ENCODE assay signal across 8 cellular contexts in genomic region chr11:64148200-64148916, GRCh38. TPM values are rescaled to one million over a fixed set of nuclear protein-coding genes. Genes with fewer than 3 reads are reported as not detected.
DNase-seq lines count a peak whose midpoint lies in the region; ATAC-seq and TF ChIP-seq lines count a peak whose summit lies in the region.

No MANE protein-coding gene starts in this region.

- H3K36me3 ChIP-seq in brain microvascular endothelial cell (replicated peaks): no peaks in the 10 kb centered on the region
- no peaks in the 10 kb centered on the region for H3K36me3 ChIP-seq in smooth muscle cell (ENCODE audit: low read depth)

- H3K4me3 ChIP-seq in GM12865 (ENCODE audit: low read depth, low read length): no peak overlapping the region
- H3K4me3 ChIP-seq in brain microvascular endothelial cell (ENCODE audit: low read depth, low read length): no peak overlapping the region
- H3K4me3 ChIP-seq in smooth muscle cell: no peak overlapping the region

- no peak overlapping the region for H2AFZ ChIP-seq in smooth muscle cell (ENCODE audit: low read depth)

- peak; percentile 73 for DNase-seq in GM12865 (ENCODE audit: low read depth)
- peak; percentile 40 to 43 for DNase-seq in NCI-H187 (lab: John Stamatoyannopoulos, UW)
- DNase-seq in brain microvascular endothelial cell: peak; percentile 66
- DNase-seq in iPS-NIHi7 (ENCODE audit: extremely low spot score): peak; percentile 84
- peak; percentile 54 for DNase-seq in smooth muscle cell (lab: John Stamatoyannopoulos, UW; ENCODE audit: unreplicated experiment)
- no peak for DNase-seq in mesenteric fat pad (ENCODE audit: low spot score)

- H3K9ac ChIP-seq in smooth muscle cell (ENCODE audit: low read depth): no peak overlapping the region

- ATAC-seq in HG03354 (IDR thresholded peaks at IDR 0.05; ENCODE audit: poor library complexity, severe bottlenecking, unreplicated experiment): no peak

- H3F3A ChIP-seq in smooth muscle cell (ENCODE audit: low read depth): no peaks in the 10 kb centered on the region

- in situ Hi-C loops in brain microvascular endothelial cell (cut with HindIII; ENCODE audit: low pct_ligation_motif_present, low sequenced_read_pairs): no loop called here

- H4K20me1 ChIP-seq in smooth muscle cell (ENCODE audit: low read depth): peaks cover 3% of the 10 kb centered on the region

- H3K27ac ChIP-seq in VCaP (peak overlapping the region; percentile 100), brain microvascular endothelial cell (no peak overlapping the region), smooth muscle cell (ENCODE audit: low read depth) (no peak overlapping the region)

- H3K79me2 ChIP-seq in smooth muscle cell (ENCODE audit: low read depth): no peaks in the 10 kb centered on the region

- no peaks in the 10 kb centered on the region for H3K4me1 ChIP-seq in smooth muscle cell (ENCODE audit: low read depth)

- WGBS in smooth muscle cell (ENCODE audit: low lambda C conversion rate): 40% methylated on average over 18 of the region's 19 CpGs

- H3K27me3 ChIP-seq in brain microvascular endothelial cell (replicated peaks): no peaks in the 10 kb centered on the region
- no peaks in the 10 kb centered on the region for H3K27me3 ChIP-seq in smooth muscle cell (ENCODE audit: low read depth)

- H3K9me3 ChIP-seq in smooth muscle cell (replicated peaks; ENCODE audit: low read depth): no peaks in the 10 kb centered on the region

- TF ChIP-seq CTCF in GM12865 (IDR thresholded peaks at IDR 0.05; ENCODE audit: insufficient read depth, low read depth, low read length, missing control alignments) (peak; percentile 86), VCaP (conservative IDR thresholded peaks at IDR 0.05) (peak; percentile 100), brain microvascular endothelial cell (IDR thresholded peaks at IDR 0.05; ENCODE audit: low read depth, low read length, missing control alignments) (peak; percentile 98), smooth muscle cell (IDR thresholded peaks at IDR 0.05; ENCODE audit: borderline replicate concordance, insufficient read depth, poor library complexity, severe bottlenecking) (peak; percentile 95)

- peak overlapping the region; percentile 28 for H3K4me2 ChIP-seq in smooth muscle cell

RNA-seq across cellular contexts. Expression of gene MACROD1, which starts 17.6 kb away (rescaled TPM):
- total RNA-seq in smooth muscle cell (9.2 and 57.9 TPM in 2 replicates), mesenteric fat pad (19.5 TPM)
- 32.6 and 35.2 TPM in 2 replicates for polyA plus RNA-seq in smooth muscle cell

RNA-seq across cellular contexts. Expression of gene STIP1, which starts 37.6 kb away (rescaled TPM):
- total RNA-seq in smooth muscle cell: 103 and 114 TPM in 2 replicates
- 117 and 129 TPM in 2 replicates for polyA plus RNA-seq in smooth muscle cell
- total RNA-seq in mesenteric fat pad: 113 TPM

RNA-seq across cellular contexts. Expression of gene FERMT3, which starts 58.2 kb away (rescaled TPM):
- total RNA-seq in smooth muscle cell (0.18 and 1.2 TPM in 2 replicates), mesenteric fat pad (58.9 TPM)
- polyA plus RNA-seq in smooth muscle cell: 2.4 and 3.7 TPM in 2 replicates

Comparison
In these comparisons a context has a peak if more than half of its experiments do, and no peak if none do; other contexts are left out.
1. RNA of gene FERMT3, which starts 58.2 kb away (total RNA-seq): 58.9 TPM in mesenteric fat pad (single experiment); 0.18 to 1.2 TPM in smooth muscle cell; every median in the first group is over 10 times any median in the second.
2. Peak in every context shown above with its lines, with median percentiles within 50 percentile points of each other: CTCF ChIP-seq.